Comparison of ENCODE assay signal across 8 cellular contexts in the genomic region with DNA sequence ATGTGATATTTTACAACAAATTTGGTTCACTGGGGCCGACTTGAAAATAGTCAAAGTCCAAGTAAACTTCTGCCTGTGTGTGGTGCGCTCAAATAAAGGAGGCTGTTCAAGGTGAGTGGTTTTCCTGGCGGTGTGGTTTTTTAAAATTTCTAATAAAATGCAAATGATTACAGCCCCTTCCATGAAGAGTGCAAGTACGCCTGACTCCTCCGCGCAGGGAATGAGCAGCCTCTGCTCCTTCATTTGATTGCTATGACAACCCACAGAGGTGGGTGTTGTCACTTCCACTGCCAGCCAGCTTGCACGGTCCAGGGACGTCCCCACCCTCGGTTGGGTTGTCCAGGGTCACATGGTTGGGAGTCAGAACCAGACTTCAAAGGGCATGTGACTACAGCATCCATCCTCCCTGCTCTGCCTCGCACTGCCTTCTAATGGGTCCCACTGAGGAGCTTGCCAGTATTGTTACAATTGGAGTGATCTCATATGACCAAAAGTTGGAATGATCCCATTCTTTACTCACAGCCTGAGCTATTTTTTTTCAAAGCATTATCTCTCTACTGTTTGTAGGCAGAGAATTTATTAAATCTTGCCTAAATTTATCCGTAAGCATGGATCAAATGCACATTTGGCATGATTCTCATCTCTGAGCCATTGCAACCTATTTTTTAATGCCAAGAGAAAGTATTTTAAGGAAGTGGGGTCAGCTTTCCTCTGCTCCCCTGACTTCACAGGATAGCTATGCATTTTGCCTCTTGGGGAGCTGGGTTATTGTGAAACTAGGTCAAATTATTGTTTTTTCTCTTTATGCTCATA.
A peak's percentile ranks its signal among the peaks of the same experiment; 100 is the strongest.
DNase-seq lines count a peak whose midpoint lies in the region; ATAC-seq, FAIRE-seq and TF ChIP-seq lines count a peak whose summit lies in the region.
"Had no signal": no experiment of that assay in that cellular context is flagged by ENCODE, and none has a peak within 500 bp of the region (broad histone marks: within the 10 kb centered on the region; RNA-seq: fewer than 3 reads in every experiment).

No MANE protein-coding gene starts in this region.

- no peak for TF ChIP-seq RAD21 in HepG2 (CRISPR knock-in tag; IDR thresholded peaks at IDR 0.05)

- H3K27me3 Mint-ChIP-seq in naive thymus-derived CD4-positive, alpha-beta T cell: peaks cover 0 to 18% (median 7%) of the 10 kb centered on the region in 5 donors

- TF ChIP-seq CTCF in choroid plexus epithelial cell (conservative IDR thresholded peaks at IDR 0.05; ENCODE audit: low read depth, low read length): no peak
- TF ChIP-seq CTCF in HepG2 (CRISPR knock-in tag; IDR thresholded peaks at IDR 0.05): no peak
- TF ChIP-seq CTCF in thyroid gland (IDR thresholded peaks at IDR 0.05): no peak

- ATAC-seq in HepG2: peak; percentile 87
- ATAC-seq in GM21717 (IDR thresholded peaks at IDR 0.05; ENCODE audit: unreplicated experiment): no peak
- no peak for ATAC-seq in HG02678 (IDR thresholded peaks at IDR 0.05; ENCODE audit: unreplicated experiment)
- no peak for ATAC-seq in naive thymus-derived CD4-positive, alpha-beta T cell

- H2AFZ ChIP-seq in HepG2 (ENCODE audit: low read length): no peak overlapping the region

- H3K9me3 ChIP-seq in HepG2 (ENCODE audit: low read length) (no peaks in the 10 kb centered on the region), thyroid gland (no peaks in the 10 kb centered on the region)
- no peaks in the 10 kb centered on the region for H3K9me3 ChIP-seq in naive thymus-derived CD4-positive, alpha-beta T cell (ENCODE audit: control insufficient read depth in 2 of 3, low read length in 3 of 3)

- in situ Hi-C loops in HepG2 (cut with HindIII; ENCODE audit: extremely low pct_ligation_motif_present, low pct_unique_long_range_greater_than_20kb): no loop called here

- H3K4me3 Mint-ChIP-seq in naive thymus-derived CD4-positive, alpha-beta T cell: no peak overlapping the region

- peak overlapping the region; percentile 73 for H3K4me2 ChIP-seq in HepG2 (ENCODE audit: low read depth, low read length)

- peaks cover 31% of the 10 kb centered on the region for H4K20me1 ChIP-seq in HepG2 (ENCODE audit: insufficient read depth, low read length)

- DNase-seq in M059J (ENCODE audit: low read depth) (peak; percentile 43), choroid plexus epithelial cell (ENCODE audit: low read depth) (peak; percentile 77), HepG2 (ENCODE audit: low spot score) (peak; percentile 53), thyroid gland (peak; percentile 16 to 23)
- no peak for DNase-seq in naive thymus-derived CD4-positive, alpha-beta T cell

- H3K36me3 Mint-ChIP-seq in naive thymus-derived CD4-positive, alpha-beta T cell: no peaks in the 10 kb centered on the region

- H3K79me2 ChIP-seq in HepG2 (ENCODE audit: insufficient read depth, low read length): peaks cover 24% of the 10 kb centered on the region

- BruUV-seq in HepG2 (replicated peaks; lab: Mats Ljungman, UMichigan): no TSS peak

- TF ChIP-seq POLR2A in HepG2 (IDR thresholded peaks at IDR 0.05; ENCODE audit: insufficient read depth in 1 of 2, low read depth in 2 of 2, low read length in 2 of 2): no peak
- TF ChIP-seq POLR2A in thyroid gland (IDR thresholded peaks at IDR 0.05): no peak

- POLR2A ChIA-PET in HepG2 (lab: Yijun Ruan, JAX): no interaction called here
- POLR2A ChIA-PET in naive thymus-derived CD4-positive, alpha-beta T cell (lab: Charles Lee): no interaction called here

- no peaks in the 10 kb centered on the region for H3K27me3 ChIP-seq in HepG2 (ENCODE audit: control insufficient read depth in 1 of 2, insufficient read depth in 2 of 2, low read length in 2 of 2)
- no peaks in the 10 kb centered on the region for H3K27me3 ChIP-seq in thyroid gland
- no peaks in the 10 kb centered on the region for H3K27me3 ChIP-seq in naive thymus-derived CD4-positive, alpha-beta T cell (ENCODE audit: control insufficient read depth in 2 of 2, insufficient read depth in 2 of 2, low read length in 2 of 2)

- FAIRE-seq in HepG2 (lab: Jason Lieb, UNC): peak; percentile 83

- H3K4me3 ChIP-seq in choroid plexus epithelial cell (ENCODE audit: low read depth, low read length) (no peak overlapping the region), HepG2 (replicated peaks in 1 of 3; ENCODE audit: insufficient read depth in 1 of 3, low read depth in 2 of 3, low read length in 3 of 3) (peak overlapping the region in 2 of 3 experiments; percentile 36 to 52; a peak in 4 of 6 replicates), thyroid gland (replicated peaks in 1 of 3) (no peak overlapping the region)
- no peak overlapping the region for H3K4me3 ChIP-seq in naive thymus-derived CD4-positive, alpha-beta T cell (ENCODE audit: low read length)

- H3K27ac ChIP-seq in HepG2 (ENCODE audit: extremely low read length, insufficient read depth, low read length): peak overlapping the region; percentile 35
- peak overlapping the region in 1 of 3 donors; percentile 52 for H3K27ac ChIP-seq in thyroid gland
- H3K27ac ChIP-seq in naive thymus-derived CD4-positive, alpha-beta T cell (ENCODE audit: low read depth, low read length): no peak overlapping the region
- H3K27ac ChIP-seq: epithelial cell of prostate had no signal

- CTCF ChIA-PET in HepG2 (lab: Yijun Ruan, JAX; ENCODE audit: low intra/inter-chr PET ratio, low total read pairs): no interaction called here
- CTCF ChIA-PET in naive thymus-derived CD4-positive, alpha-beta T cell (lab: Charles Lee): no interaction called here

- H3K36me3 ChIP-seq in HepG2 (replicated peaks in 1 of 2; ENCODE audit: control insufficient read depth in 1 of 2, insufficient read depth in 2 of 2, low read length in 2 of 2) (no peaks in the 10 kb centered on the region), thyroid gland (no peaks in the 10 kb centered on the region)
- H3K36me3 ChIP-seq in naive thymus-derived CD4-positive, alpha-beta T cell (ENCODE audit: control insufficient read depth in 2 of 3, insufficient read depth in 3 of 3, low read length in 3 of 3): no peaks in the 10 kb centered on the region

- H3K9ac ChIP-seq in HepG2 (ENCODE audit: insufficient read depth, low read depth, low read length): 0 out of 2 replicates have a peak overlapping the region, but pooled peaks have one; percentile 25

- WGBS in HepG2 (ENCODE audit: low lambda C conversion rate): 49% methylated on average over 8 of the region's 11 CpGs
- WGBS in thyroid gland, 2 donors: 75 to 76% methylated on average over 11 of the region's 11 CpGs

- no peak overlapping the region for H3K27ac Mint-ChIP-seq in naive thymus-derived CD4-positive, alpha-beta T cell

- H3K4me1 ChIP-seq in HepG2 (ENCODE audit: insufficient read depth, low read length) (peaks cover 29% of the 10 kb centered on the region), thyroid gland (peaks cover 0 to 2% of the 10 kb centered on the region in 2 donors)
- no peaks in the 10 kb centered on the region for H3K4me1 ChIP-seq in naive thymus-derived CD4-positive, alpha-beta T cell (ENCODE audit: control insufficient read depth in 2 of 2, insufficient read depth in 2 of 2, low read length in 2 of 2)

- no peaks in the 10 kb centered on the region for H3K4me1 Mint-ChIP-seq in naive thymus-derived CD4-positive, alpha-beta T cell

- H3K9me3 Mint-ChIP-seq in naive thymus-derived CD4-positive, alpha-beta T cell: peaks cover 0 to 3% (median 0%) of the 10 kb centered on the region in 11 donors

- TF ChIP-seq EP300 in HepG2 (IDR thresholded peaks at IDR 0.05; ENCODE audit: low read depth in 2 of 2, low read length in 2 of 2): no peak
- no peak for TF ChIP-seq EP300 in HepG2 (CRISPR knock-in tag; IDR thresholded peaks at IDR 0.05; ENCODE audit: borderline replicate concordance)

- intact Hi-C loops in HepG2 (cut with micrococcal nuclease; ENCODE audit: unreplicated experiment): loop anchor here (5.0 kb wide), 1 partner anchor 32 kb away; no protein-coding TSS in a partner anchor
- intact Hi-C loops in thyroid gland (cut with DNase I): no loop called here
- intact Hi-C loops in naive thymus-derived CD4-positive, alpha-beta T cell (cut with micrococcal nuclease): no loop called here

TF ChIP-seq in HepG2, 621 proteins besides CTCF, POLR2A, EP300 and RAD21 (continues in another document):
- TF ChIP-seq, protein P1, sequence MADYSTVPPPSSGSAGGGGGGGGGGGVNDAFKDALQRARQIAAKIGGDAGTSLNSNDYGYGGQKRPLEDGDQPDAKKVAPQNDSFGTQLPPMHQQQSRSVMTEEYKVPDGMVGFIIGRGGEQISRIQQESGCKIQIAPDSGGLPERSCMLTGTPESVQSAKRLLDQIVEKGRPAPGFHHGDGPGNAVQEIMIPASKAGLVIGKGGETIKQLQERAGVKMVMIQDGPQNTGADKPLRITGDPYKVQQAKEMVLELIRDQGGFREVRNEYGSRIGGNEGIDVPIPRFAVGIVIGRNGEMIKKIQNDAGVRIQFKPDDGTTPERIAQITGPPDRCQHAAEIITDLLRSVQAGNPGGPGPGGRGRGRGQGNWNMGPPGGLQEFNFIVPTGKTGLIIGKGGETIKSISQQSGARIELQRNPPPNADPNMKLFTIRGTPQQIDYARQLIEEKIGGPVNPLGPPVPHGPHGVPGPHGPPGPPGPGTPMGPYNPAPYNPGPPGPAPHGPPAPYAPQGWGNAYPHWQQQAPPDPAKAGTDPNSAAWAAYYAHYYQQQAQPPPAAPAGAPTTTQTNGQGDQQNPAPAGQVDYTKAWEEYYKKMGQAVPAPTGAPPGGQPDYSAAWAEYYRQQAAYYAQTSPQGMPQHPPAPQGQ (CRISPR knock-in tag; IDR thresholded peaks at IDR 0.05; ENCODE audit: borderline replicate concordance): no peak
- TF ChIP-seq, protein P2, sequence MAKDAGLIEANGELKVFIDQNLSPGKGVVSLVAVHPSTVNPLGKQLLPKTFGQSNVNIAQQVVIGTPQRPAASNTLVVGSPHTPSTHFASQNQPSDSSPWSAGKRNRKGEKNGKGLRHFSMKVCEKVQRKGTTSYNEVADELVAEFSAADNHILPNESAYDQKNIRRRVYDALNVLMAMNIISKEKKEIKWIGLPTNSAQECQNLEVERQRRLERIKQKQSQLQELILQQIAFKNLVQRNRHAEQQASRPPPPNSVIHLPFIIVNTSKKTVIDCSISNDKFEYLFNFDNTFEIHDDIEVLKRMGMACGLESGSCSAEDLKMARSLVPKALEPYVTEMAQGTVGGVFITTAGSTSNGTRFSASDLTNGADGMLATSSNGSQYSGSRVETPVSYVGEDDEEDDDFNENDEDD (CRISPR knock-in tag; IDR thresholded peaks at IDR 0.05; ENCODE audit: borderline replicate concordance): peak; percentile 52; the same call in 1 of the 2 replicates
- TF ChIP-seq ZNF678 (CRISPR knock-in tag; IDR thresholded peaks at IDR 0.05): no peak

Comparison
In these comparisons a context has a peak if more than half of its experiments do, and no peak if none do; other contexts are left out.
1. DNase-seq: peak in M059J (single experiment), choroid plexus epithelial cell (single experiment), HepG2 (single experiment) and thyroid gland (2 of 2); none in naive thymus-derived CD4-positive, alpha-beta T cell (0 of 9).
2. H3K4me3 ChIP-seq: peak in HepG2 (2 of 3); none in choroid plexus epithelial cell (single experiment), thyroid gland (0 of 3) and naive thymus-derived CD4-positive, alpha-beta T cell (single experiment).